Comparison of ENCODE assay signal across 1 cellular context in the genomic region with DNA sequence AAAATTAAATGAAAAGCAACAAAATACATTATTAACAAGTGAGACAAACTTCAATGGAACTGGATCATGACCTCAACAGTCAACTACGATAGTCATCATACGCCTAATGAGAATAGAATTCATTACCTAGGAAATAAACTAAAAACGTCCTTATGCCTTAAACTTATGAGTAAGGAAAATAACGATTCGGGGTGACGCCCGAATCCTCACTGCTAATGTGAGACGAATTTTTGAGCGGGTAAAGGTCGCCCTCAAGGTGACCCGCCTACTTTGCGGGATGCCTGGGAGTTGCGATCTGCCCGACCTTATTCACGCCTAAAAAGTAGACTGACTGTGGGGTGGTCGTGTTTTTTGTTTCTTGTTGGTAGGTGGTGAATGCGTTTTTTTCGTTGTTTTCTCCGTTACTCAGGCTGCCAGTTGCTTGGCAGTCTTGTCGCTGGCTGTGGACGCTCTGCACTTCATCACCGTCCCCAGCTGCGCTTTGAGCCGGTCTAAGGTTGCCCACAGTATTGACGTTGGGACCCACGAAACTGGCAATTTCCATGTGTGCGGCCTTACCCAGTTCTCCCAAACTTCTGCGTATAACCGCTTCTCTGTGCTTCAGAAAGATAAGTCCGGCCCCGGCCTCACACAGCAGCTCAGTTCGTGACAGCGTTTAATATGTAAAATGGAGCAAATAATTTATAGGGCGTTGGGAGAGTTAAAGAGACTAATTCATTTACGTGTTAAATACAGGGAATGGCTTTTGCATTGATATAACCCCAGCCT.
A peak's percentile ranks its signal among the peaks of the same experiment; 100 is the strongest.
TF ChIP-seq lines count a peak whose summit lies in the region.

No MANE protein-coding gene starts in this region.

TF ChIP-seq in HepG2, 621 proteins besides CTCF, POLR2A, EP300 and RAD21 (continued from another document and continues in another):
- TF ChIP-seq ISL2 (CRISPR knock-in tag; IDR thresholded peaks at IDR 0.05), result peak; percentile 85
- peak; percentile 94 for TF ChIP-seq ZFP1 (CRISPR knock-in tag; IDR thresholded peaks at IDR 0.05)
- peak; percentile 53; the same call in 1 of the 2 replicates for TF ChIP-seq ZBTB20 (CRISPR knock-in tag; IDR thresholded peaks at IDR 0.05; ENCODE audit: borderline replicate concordance, low read depth)
- peak; percentile 95 for TF ChIP-seq ZNF614 (CRISPR knock-in tag; IDR thresholded peaks at IDR 0.05; ENCODE audit: borderline replicate concordance)
- TF ChIP-seq, protein P1, sequence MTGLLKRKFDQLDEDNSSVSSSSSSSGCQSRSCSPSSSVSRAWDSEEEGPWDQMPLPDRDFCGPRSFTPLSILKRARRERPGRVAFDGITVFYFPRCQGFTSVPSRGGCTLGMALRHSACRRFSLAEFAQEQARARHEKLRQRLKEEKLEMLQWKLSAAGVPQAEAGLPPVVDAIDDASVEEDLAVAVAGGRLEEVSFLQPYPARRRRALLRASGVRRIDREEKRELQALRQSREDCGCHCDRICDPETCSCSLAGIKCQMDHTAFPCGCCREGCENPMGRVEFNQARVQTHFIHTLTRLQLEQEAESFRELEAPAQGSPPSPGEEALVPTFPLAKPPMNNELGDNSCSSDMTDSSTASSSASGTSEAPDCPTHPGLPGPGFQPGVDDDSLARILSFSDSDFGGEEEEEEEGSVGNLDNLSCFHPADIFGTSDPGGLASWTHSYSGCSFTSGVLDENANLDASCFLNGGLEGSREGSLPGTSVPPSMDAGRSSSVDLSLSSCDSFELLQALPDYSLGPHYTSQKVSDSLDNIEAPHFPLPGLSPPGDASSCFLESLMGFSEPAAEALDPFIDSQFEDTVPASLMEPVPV (CRISPR knock-in tag; IDR thresholded peaks at IDR 0.05), result peak; percentile 95; the same call in 1 of the 2 replicates
- TF ChIP-seq IKZF1 (IDR thresholded peaks at IDR 0.05), result no peak
- TF ChIP-seq GLI4 (CRISPR knock-in tag; IDR thresholded peaks at IDR 0.05; ENCODE audit: borderline replicate concordance), result 0 out of 2 replicates have a peak, but pooled peaks have one; percentile 24
- TF ChIP-seq CBFB (CRISPR knock-in tag; IDR thresholded peaks at IDR 0.05), result peak; percentile 71
- TF ChIP-seq MZF1 (CRISPR knock-in tag; IDR thresholded peaks at IDR 0.05; ENCODE audit: borderline replicate concordance), result peak; percentile 87; the same call in 1 of the 2 replicates
- no peak; the same call in 1 of the 2 replicates for TF ChIP-seq ZNF552 (CRISPR knock-in tag; IDR thresholded peaks at IDR 0.05; ENCODE audit: borderline replicate concordance)
- no peak for TF ChIP-seq SAFB2 (CRISPR knock-in tag; IDR thresholded peaks at IDR 0.05; ENCODE audit: borderline replicate concordance, low read depth)
- TF ChIP-seq CENPX (CRISPR knock-in tag; IDR thresholded peaks at IDR 0.05), result no peak
- peak; percentile 100 for TF ChIP-seq MED8 (CRISPR knock-in tag; IDR thresholded peaks at IDR 0.05; ENCODE audit: insufficient replicate concordance)
- TF ChIP-seq ZNF672 (CRISPR knock-in tag; IDR thresholded peaks at IDR 0.05), result peak; percentile 98
- TF ChIP-seq MBNL3 (CRISPR knock-in tag; conservative IDR thresholded peaks at IDR 0.05), result no peak
- no peak for TF ChIP-seq ZNF563 (CRISPR knock-in tag; IDR thresholded peaks at IDR 0.05)
- TF ChIP-seq ZNF441 (CRISPR knock-in tag; IDR thresholded peaks at IDR 0.05; ENCODE audit: borderline replicate concordance), result peak; percentile 40; the same call in 1 of the 2 replicates
- peak; percentile 75 for TF ChIP-seq NR2C2 (CRISPR knock-in tag; IDR thresholded peaks at IDR 0.05; ENCODE audit: borderline replicate concordance)
- TF ChIP-seq, protein P2, sequence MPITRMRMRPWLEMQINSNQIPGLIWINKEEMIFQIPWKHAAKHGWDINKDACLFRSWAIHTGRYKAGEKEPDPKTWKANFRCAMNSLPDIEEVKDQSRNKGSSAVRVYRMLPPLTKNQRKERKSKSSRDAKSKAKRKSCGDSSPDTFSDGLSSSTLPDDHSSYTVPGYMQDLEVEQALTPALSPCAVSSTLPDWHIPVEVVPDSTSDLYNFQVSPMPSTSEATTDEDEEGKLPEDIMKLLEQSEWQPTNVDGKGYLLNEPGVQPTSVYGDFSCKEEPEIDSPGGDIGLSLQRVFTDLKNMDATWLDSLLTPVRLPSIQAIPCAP (CRISPR knock-in tag; IDR thresholded peaks at IDR 0.05; ENCODE audit: low read depth), result no peak
- TF ChIP-seq, protein P3, sequence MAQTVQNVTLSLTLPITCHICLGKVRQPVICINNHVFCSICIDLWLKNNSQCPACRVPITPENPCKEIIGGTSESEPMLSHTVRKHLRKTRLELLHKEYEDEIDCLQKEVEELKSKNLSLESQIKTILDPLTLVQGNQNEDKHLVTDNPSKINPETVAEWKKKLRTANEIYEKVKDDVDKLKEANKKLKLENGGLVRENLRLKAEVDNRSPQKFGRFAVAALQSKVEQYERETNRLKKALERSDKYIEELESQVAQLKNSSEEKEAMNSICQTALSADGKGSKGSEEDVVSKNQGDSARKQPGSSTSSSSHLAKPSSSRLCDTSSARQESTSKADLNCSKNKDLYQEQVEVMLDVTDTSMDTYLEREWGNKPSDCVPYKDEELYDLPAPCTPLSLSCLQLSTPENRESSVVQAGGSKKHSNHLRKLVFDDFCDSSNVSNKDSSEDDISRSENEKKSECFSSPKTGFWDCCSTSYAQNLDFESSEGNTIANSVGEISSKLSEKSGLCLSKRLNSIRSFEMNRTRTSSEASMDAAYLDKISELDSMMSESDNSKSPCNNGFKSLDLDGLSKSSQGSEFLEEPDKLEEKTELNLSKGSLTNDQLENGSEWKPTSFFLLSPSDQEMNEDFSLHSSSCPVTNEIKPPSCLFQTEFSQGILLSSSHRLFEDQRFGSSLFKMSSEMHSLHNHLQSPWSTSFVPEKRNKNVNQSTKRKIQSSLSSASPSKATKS (CRISPR knock-in tag; IDR thresholded peaks at IDR 0.05), result no peak; the same call in 1 of the 2 replicates
- peak; percentile 86; the same call in 1 of the 2 replicates for TF ChIP-seq FOXC1 (CRISPR knock-in tag; IDR thresholded peaks at IDR 0.05; ENCODE audit: borderline replicate concordance)
- no peak; the same call in none of the 2 replicates for TF ChIP-seq ZNF296 (CRISPR knock-in tag; conservative IDR thresholded peaks at IDR 0.05)
- peak; percentile 92 for TF ChIP-seq ZNF781 (CRISPR knock-in tag; IDR thresholded peaks at IDR 0.05; ENCODE audit: borderline replicate concordance, not compliant biosample characterization)
- TF ChIP-seq, protein P4, sequence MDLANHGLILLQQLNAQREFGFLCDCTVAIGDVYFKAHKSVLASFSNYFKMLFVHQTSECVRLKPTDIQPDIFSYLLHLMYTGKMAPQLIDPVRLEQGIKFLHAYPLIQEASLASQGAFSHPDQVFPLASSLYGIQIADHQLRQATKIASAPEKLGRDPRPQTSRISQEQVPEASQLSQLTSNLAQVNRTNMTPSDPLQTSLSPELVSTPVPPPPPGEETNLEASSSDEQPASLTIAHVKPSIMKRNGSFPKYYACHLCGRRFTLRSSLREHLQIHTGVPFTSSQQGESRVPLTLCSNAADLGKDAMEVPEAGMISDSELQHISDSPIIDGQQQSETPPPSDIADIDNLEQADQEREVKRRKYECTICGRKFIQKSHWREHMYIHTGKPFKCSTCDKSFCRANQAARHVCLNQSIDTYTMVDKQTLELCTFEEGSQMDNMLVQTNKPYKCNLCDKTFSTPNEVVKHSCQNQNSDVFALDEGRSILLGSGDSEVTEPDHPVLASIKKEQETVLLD (CRISPR knock-in tag; IDR thresholded peaks at IDR 0.05; ENCODE audit: low read depth), result peak; percentile 87; the same call in 1 of the 2 replicates
- peak; percentile 81 for TF ChIP-seq ZNF703 (CRISPR knock-in tag; IDR thresholded peaks at IDR 0.05; ENCODE audit: borderline replicate concordance)
- peak; percentile 97 for TF ChIP-seq MBD4 (IDR thresholded peaks at IDR 0.05; ENCODE audit: borderline replicate concordance, low read length)
- TF ChIP-seq, protein P5, sequence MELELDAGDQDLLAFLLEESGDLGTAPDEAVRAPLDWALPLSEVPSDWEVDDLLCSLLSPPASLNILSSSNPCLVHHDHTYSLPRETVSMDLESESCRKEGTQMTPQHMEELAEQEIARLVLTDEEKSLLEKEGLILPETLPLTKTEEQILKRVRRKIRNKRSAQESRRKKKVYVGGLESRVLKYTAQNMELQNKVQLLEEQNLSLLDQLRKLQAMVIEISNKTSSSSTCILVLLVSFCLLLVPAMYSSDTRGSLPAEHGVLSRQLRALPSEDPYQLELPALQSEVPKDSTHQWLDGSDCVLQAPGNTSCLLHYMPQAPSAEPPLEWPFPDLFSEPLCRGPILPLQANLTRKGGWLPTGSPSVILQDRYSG (CRISPR knock-in tag; IDR thresholded peaks at IDR 0.05), result no peak
- TF ChIP-seq, protein P6, sequence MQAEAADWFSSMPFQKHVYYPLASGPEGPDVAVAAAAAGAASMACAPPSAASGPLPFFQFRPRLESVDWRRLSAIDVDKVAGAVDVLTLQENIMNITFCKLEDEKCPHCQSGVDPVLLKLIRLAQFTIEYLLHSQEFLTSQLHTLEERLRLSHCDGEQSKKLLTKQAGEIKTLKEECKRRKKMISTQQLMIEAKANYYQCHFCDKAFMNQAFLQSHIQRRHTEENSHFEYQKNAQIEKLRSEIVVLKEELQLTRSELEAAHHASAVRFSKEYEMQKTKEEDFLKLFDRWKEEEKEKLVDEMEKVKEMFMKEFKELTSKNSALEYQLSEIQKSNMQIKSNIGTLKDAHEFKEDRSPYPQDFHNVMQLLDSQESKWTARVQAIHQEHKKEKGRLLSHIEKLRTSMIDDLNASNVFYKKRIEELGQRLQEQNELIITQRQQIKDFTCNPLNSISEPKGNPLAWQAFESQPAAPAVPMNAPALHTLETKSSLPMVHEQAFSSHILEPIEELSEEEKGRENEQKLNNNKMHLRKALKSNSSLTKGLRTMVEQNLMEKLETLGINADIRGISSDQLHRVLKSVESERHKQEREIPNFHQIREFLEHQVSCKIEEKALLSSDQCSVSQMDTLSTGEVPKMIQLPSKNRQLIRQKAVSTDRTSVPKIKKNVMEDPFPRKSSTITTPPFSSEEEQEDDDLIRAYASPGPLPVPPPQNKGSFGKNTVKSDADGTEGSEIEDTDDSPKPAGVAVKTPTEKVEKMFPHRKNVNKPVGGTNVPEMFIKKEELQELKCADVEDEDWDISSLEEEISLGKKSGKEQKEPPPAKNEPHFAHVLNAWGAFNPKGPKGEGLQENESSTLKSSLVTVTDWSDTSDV (CRISPR knock-in tag; IDR thresholded peaks at IDR 0.05), result 0 out of 2 replicates have a peak, but pooled peaks have one; percentile 52
- TF ChIP-seq ZNF530 (CRISPR knock-in tag; IDR thresholded peaks at IDR 0.05; ENCODE audit: low read depth), result no peak
- peak; percentile 38; the same call in 1 of the 2 replicates for TF ChIP-seq KDM5B (CRISPR knock-in tag; IDR thresholded peaks at IDR 0.05; ENCODE audit: borderline replicate concordance)
- no peak for TF ChIP-seq ARHGAP35 (CRISPR knock-in tag; IDR thresholded peaks at IDR 0.05; ENCODE audit: borderline replicate concordance)
- TF ChIP-seq EZH2 (conservative IDR thresholded peaks at IDR 0.05; ENCODE audit: low read depth, low read length), result no peak
- no peak; the same call in 1 of the 2 replicates for TF ChIP-seq ZMYM3 (CRISPR knock-in tag; IDR thresholded peaks at IDR 0.05)
- TF ChIP-seq, protein P7, sequence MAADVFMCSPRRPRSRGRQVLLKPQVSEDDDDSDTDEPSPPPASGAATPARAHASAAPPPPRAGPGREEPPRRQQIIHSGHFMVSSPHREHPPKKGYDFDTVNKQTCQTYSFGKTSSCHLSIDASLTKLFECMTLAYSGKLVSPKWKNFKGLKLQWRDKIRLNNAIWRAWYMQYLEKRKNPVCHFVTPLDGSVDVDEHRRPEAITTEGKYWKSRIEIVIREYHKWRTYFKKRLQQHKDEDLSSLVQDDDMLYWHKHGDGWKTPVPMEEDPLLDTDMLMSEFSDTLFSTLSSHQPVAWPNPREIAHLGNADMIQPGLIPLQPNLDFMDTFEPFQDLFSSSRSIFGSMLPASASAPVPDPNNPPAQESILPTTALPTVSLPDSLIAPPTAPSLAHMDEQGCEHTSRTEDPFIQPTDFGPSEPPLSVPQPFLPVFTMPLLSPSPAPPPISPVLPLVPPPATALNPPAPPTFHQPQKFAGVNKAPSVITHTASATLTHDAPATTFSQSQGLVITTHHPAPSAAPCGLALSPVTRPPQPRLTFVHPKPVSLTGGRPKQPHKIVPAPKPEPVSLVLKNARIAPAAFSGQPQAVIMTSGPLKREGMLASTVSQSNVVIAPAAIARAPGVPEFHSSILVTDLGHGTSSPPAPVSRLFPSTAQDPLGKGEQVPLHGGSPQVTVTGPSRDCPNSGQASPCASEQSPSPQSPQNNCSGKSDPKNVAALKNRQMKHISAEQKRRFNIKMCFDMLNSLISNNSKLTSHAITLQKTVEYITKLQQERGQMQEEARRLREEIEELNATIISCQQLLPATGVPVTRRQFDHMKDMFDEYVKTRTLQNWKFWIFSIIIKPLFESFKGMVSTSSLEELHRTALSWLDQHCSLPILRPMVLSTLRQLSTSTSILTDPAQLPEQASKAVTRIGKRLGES (CRISPR knock-in tag; IDR thresholded peaks at IDR 0.05; ENCODE audit: borderline replicate concordance), result no peak
- TF ChIP-seq ZNF274 (CRISPR knock-in tag; IDR thresholded peaks at IDR 0.05), result no peak
- TF ChIP-seq, protein P8, sequence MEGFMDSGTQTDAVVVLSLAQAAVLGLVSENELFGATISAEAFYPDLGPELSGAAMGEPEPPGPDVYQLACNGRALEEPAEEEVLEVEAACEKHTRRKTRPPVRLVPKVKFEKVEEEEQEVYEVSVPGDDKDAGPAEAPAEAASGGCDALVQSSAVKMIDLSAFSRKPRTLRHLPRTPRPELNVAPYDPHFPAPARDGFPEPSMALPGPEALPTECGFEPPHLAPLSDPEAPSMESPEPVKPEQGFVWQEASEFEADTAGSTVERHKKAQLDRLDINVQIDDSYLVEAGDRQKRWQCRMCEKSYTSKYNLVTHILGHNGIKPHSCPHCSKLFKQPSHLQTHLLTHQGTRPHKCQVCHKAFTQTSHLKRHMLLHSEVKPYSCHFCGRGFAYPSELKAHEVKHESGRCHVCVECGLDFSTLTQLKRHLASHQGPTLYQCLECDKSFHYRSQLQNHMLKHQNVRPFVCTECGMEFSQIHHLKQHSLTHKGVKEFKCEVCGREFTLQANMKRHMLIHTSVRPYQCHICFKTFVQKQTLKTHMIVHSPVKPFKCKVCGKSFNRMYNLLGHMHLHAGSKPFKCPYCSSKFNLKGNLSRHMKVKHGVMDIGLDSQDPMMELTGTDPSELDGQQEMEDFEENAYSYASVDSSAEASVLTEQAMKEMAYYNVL (CRISPR knock-in tag; IDR thresholded peaks at IDR 0.05; ENCODE audit: borderline replicate concordance), result no peak; the same call in 1 of the 2 replicates
- no peak for TF ChIP-seq IKZF4 (CRISPR knock-in tag; IDR thresholded peaks at IDR 0.05; ENCODE audit: borderline replicate concordance, low read depth, not compliant biosample characterization)
